Comparison of ENCODE assay signal across 9 cellular contexts in genomic region chr16:592518-593306, GRCh38. TPM values are rescaled to one million over a fixed set of nuclear protein-coding genes. Genes with fewer than 3 reads are reported as not detected.
A peak's percentile ranks its signal among the peaks of the same experiment; 100 is the strongest.
DNase-seq lines count a peak whose midpoint lies in the region; ATAC-seq and TF ChIP-seq lines count a peak whose summit lies in the region.
"Had no signal": no experiment of that assay in that cellular context is flagged by ENCODE, and none has a peak within 500 bp of the region (broad histone marks: within the 10 kb centered on the region; RNA-seq: fewer than 3 reads in every experiment).

No MANE protein-coding gene starts in this region.

- peak overlapping the region; percentile 9 for H3K18ac ChIP-seq in trophoblast cell (ENCODE audit: low read length)

- no peak for DNase-seq in DND-41
- peak; percentile 85 for DNase-seq in NCI-H2171 (lab: John Stamatoyannopoulos, UW)
- DNase-seq in colonic mucosa, result peak; percentile 68
- peak; percentile 78 to 88 for DNase-seq in trophoblast cell
- DNase-seq in COLO829 (ENCODE audit: low spot score), result no peak
- DNase-seq in brain microvascular endothelial cell, result no peak

- ATAC-seq in DND-41 (ENCODE audit: insufficient read depth, low read depth) (no peak), HG03442 (IDR thresholded peaks at IDR 0.05; ENCODE audit: unreplicated experiment) (no peak), HG03097 (IDR thresholded peaks at IDR 0.05; ENCODE audit: low FRiP score, unreplicated experiment) (no peak)

- H2AK5ac ChIP-seq in trophoblast cell (ENCODE audit: low read length), result no peak overlapping the region

- no peak overlapping the region for H2BK12ac ChIP-seq in trophoblast cell (ENCODE audit: low read length)

- peaks cover 79% of the 10 kb centered on the region for H3K79me2 ChIP-seq in DND-41 (ENCODE audit: insufficient read depth, low read length)
- peaks cover 28% of the 10 kb centered on the region for H3K79me2 ChIP-seq in trophoblast cell (ENCODE audit: control insufficient read depth, insufficient read depth, low read length, poor library complexity)

- H2AFZ ChIP-seq in DND-41 (ENCODE audit: low read depth, low read length) (no peak overlapping the region), trophoblast cell (ENCODE audit: insufficient read depth, low read length, poor library complexity) (no peak overlapping the region)

- peaks cover 62% of the 10 kb centered on the region for H4K20me1 ChIP-seq in DND-41 (ENCODE audit: insufficient read depth, low read length)

- peak overlapping the region; percentile 100; the same call in 1 of the 2 replicates for H3K4me2 ChIP-seq in DND-41 (ENCODE audit: insufficient read depth, low read length)
- H3K4me2 ChIP-seq in trophoblast cell (ENCODE audit: low read length), result no peak overlapping the region

- H3K27ac ChIP-seq in DND-41 (ENCODE audit: low read length) (no peak overlapping the region; the same call in 1 of the 2 replicates), colonic mucosa (peak overlapping the region; percentile 96), trophoblast cell (ENCODE audit: low read depth, low read length) (peak overlapping the region; percentile 35), brain microvascular endothelial cell (no peak overlapping the region)

- peaks cover 20% of the 10 kb centered on the region for H3K36me3 ChIP-seq in DND-41 (ENCODE audit: insufficient read depth, low read length)
- no peaks in the 10 kb centered on the region for H3K36me3 ChIP-seq in colonic mucosa
- H3K36me3 ChIP-seq in trophoblast cell (ENCODE audit: control insufficient read depth in 1 of 2, insufficient read depth in 2 of 2, low read length in 2 of 2), result peaks cover 11 to 20% of the 10 kb centered on the region in 2 experiments
- H3K36me3 ChIP-seq in brain microvascular endothelial cell (replicated peaks), result no peaks in the 10 kb centered on the region

- no peaks in the 10 kb centered on the region for H3K27me3 ChIP-seq in DND-41 (ENCODE audit: insufficient read depth, low read length, poor library complexity)
- no peaks in the 10 kb centered on the region for H3K27me3 ChIP-seq in colonic mucosa
- H3K27me3 ChIP-seq in trophoblast cell (ENCODE audit: insufficient read depth, low read length), result no peaks in the 10 kb centered on the region
- no peaks in the 10 kb centered on the region for H3K27me3 ChIP-seq in brain microvascular endothelial cell (replicated peaks)

- H3K9ac ChIP-seq in DND-41 (ENCODE audit: low read depth, low read length), result peak overlapping the region; percentile 6; the same call in 1 of the 2 replicates
- H3K9ac ChIP-seq in colonic mucosa (ENCODE audit: low read depth in 2 of 2, low read length in 2 of 2), result peak overlapping the region; percentile 0 to 69
- H3K9ac ChIP-seq in trophoblast cell (ENCODE audit: low read length), result no peak overlapping the region

- no peak overlapping the region for H4K8ac ChIP-seq in trophoblast cell (ENCODE audit: low read depth, low read length)

- WGBS in trophoblast cell (ENCODE audit: extremely low coverage, insufficient coverage, insufficient read length), result no CpG with 5 or more reads among the region's 24 CpGs

- H3K79me1 ChIP-seq in trophoblast cell (ENCODE audit: low read length), result peaks cover 22% of the 10 kb centered on the region

- no peak overlapping the region for H3K4ac ChIP-seq in trophoblast cell (ENCODE audit: low read depth, low read length)

- no peak overlapping the region for H2BK5ac ChIP-seq in trophoblast cell (ENCODE audit: low read depth, low read length, poor library complexity)

- intact Hi-C loops in colonic mucosa (cut with DNase I), result no loop called here

- in situ Hi-C loops in brain microvascular endothelial cell (cut with HindIII; ENCODE audit: low pct_ligation_motif_present, low sequenced_read_pairs), result no loop called here

- H3K23ac ChIP-seq in trophoblast cell (ENCODE audit: low read length), result no peak overlapping the region

- H2BK120ac ChIP-seq in trophoblast cell (ENCODE audit: insufficient read depth, low read length, poor library complexity), result peak overlapping the region; percentile 6

- no peak for TF ChIP-seq CTCF in DND-41 (IDR thresholded peaks at IDR 0.05; ENCODE audit: borderline replicate concordance, extremely low read depth, low read length, poor library complexity, severe bottlenecking)
- no peak for TF ChIP-seq CTCF in colonic mucosa (IDR thresholded peaks at IDR 0.05)
- no peak for TF ChIP-seq CTCF in brain microvascular endothelial cell (IDR thresholded peaks at IDR 0.05; ENCODE audit: low read depth, low read length, missing control alignments)

- peak overlapping the region; percentile 25 for H4K91ac ChIP-seq in trophoblast cell (ENCODE audit: low read depth, low read length)

- no peak overlapping the region for H3K14ac ChIP-seq in trophoblast cell (ENCODE audit: low read length)

- H3K4me1 ChIP-seq in DND-41 (ENCODE audit: insufficient read depth, low read length) (peaks cover 26% of the 10 kb centered on the region), colonic mucosa (peaks cover 25% of the 10 kb centered on the region), trophoblast cell (ENCODE audit: control insufficient read depth in 1 of 2, insufficient read depth in 2 of 2, low read length in 2 of 2) (peaks cover 32 to 40% of the 10 kb centered on the region in 2 experiments)

- H3K9me3 ChIP-seq in DND-41 (ENCODE audit: insufficient read depth, low read length, severe bottlenecking), result no peaks in the 10 kb centered on the region
- H3K9me3 ChIP-seq in colonic mucosa, result no peaks in the 10 kb centered on the region
- peaks cover 3% of the 10 kb centered on the region for H3K9me3 ChIP-seq in trophoblast cell (ENCODE audit: insufficient read depth, low read depth, low read length)

- H3K4me3 ChIP-seq in DND-41 (ENCODE audit: low read depth in 1 of 2, low read length in 2 of 2) (no peak overlapping the region), colonic mucosa (no peak overlapping the region), trophoblast cell (ENCODE audit: low read depth, low read length) (no peak overlapping the region), brain microvascular endothelial cell (ENCODE audit: low read depth, low read length) (no peak overlapping the region)

- no peak overlapping the region for H4K12ac ChIP-seq in trophoblast cell (ENCODE audit: low read depth, low read length)

RNA-seq across cellular contexts. Expression of gene RAB40C, which starts 2.8 kb away (rescaled TPM):
- total RNA-seq in colonic mucosa, result 10 to 100 TPM; 34.9 to 38.5 TPM
- 26.3 and 27.6 TPM in 2 replicates for polyA plus RNA-seq in trophoblast cell (2013)

RNA-seq across cellular contexts. Expression of gene PIGQ, which starts 22.9 kb away (rescaled TPM):
- 10 to 100 TPM; 25.6 to 59.3 TPM for total RNA-seq in colonic mucosa
- polyA plus RNA-seq in trophoblast cell (2013), result 26.7 and 27.0 TPM in 2 replicates

RNA-seq across cellular contexts. Expression of gene NHLRC4, which starts 25.9 kb away (rescaled TPM):
- under 1 TPM; 0.32 to 0.35 TPM for total RNA-seq in colonic mucosa
- polyA plus RNA-seq in trophoblast cell (2013), result 0.25 and 0.28 TPM in 2 replicates

RNA-seq across cellular contexts. Expression of gene PRR35, which starts 32.5 kb away (rescaled TPM):
- total RNA-seq in colonic mucosa, result not detected
- polyA plus RNA-seq in trophoblast cell (2013), result 0.04 TPM in 2 replicates
- total RNA-seq: lower leg skin had no signal

RNA-seq across cellular contexts. Expression of gene WFIKKN1, which starts 38.1 kb away (rescaled TPM):
- total RNA-seq in colonic mucosa, result 1 to 10 TPM in 1 of 2 donors, under 1 TPM in 1; 0.80 to 1.1 TPM
- 13.1 and 14.9 TPM in 2 replicates for polyA plus RNA-seq in trophoblast cell (2013)

Comparison
In these comparisons a context has a peak if more than half of its experiments do, and no peak if none do; other contexts are left out.
1. DNase-seq: peak in NCI-H2171 (single experiment), colonic mucosa (single experiment) and trophoblast cell (2 of 2); none in DND-41 (single experiment), COLO829 (single experiment) and brain microvascular endothelial cell (single experiment).
2. H3K27ac ChIP-seq: peak in colonic mucosa (single experiment) and trophoblast cell (single experiment); none in DND-41 (single experiment) and brain microvascular endothelial cell (single experiment).